ENCODE assay signal across 8 cellular contexts in genomic region chr16:3400446-3400778, GRCh38. TPM values are rescaled to one million over a fixed set of nuclear protein-coding genes. Genes with fewer than 3 reads are reported as not detected.
DNase-seq lines count a peak whose midpoint lies in the region; ATAC-seq and TF ChIP-seq lines count a peak whose summit lies in the region.

No MANE protein-coding gene starts in this region.

- WGBS in trophoblast cell (ENCODE audit: extremely low coverage, insufficient coverage, insufficient read length) = no CpG with 5 or more reads among the region's 18 CpGs

- peak overlapping the region; percentile 85 for H3K4me2 ChIP-seq in MM.1S (ENCODE audit: low read depth, low read length)
- H3K4me2 ChIP-seq in trophoblast cell (ENCODE audit: low read length) = peak overlapping the region; percentile 90

- H3K9me3 ChIP-seq in MM.1S (replicated peaks; ENCODE audit: insufficient read depth, low read length) (no peaks in the 10 kb centered on the region), trophoblast cell (ENCODE audit: insufficient read depth, low read depth, low read length) (peaks cover 5% of the 10 kb centered on the region)

- no peaks in the 10 kb centered on the region for H3K9me2 ChIP-seq in MM.1S (replicated peaks; ENCODE audit: insufficient read depth, low read length)

- H3K79me1 ChIP-seq in trophoblast cell (ENCODE audit: low read length) = peaks cover 7% of the 10 kb centered on the region

- no peaks in the 10 kb centered on the region for H4K20me1 ChIP-seq in MM.1S (ENCODE audit: insufficient read depth, low read length)

- no peak overlapping the region for H2AK5ac ChIP-seq in trophoblast cell (ENCODE audit: low read length)

- H3K4me3 ChIP-seq in GM12865 (ENCODE audit: low read depth, low read length) (peak overlapping the region; percentile 91), MM.1S (ENCODE audit: low read length) (peak overlapping the region; percentile 96), trophoblast cell (ENCODE audit: low read depth, low read length) (peak overlapping the region; percentile 96)

- ATAC-seq in GM18502 (IDR thresholded peaks at IDR 0.05; ENCODE audit: poor library complexity, unreplicated experiment) (no peak), GM21367 (IDR thresholded peaks at IDR 0.05; ENCODE audit: unreplicated experiment) (no peak)

- TF ChIP-seq CTCF in GM12865 (IDR thresholded peaks at IDR 0.05; ENCODE audit: insufficient read depth, low read depth, low read length, missing control alignments) (no peak), MM.1S (IDR thresholded peaks at IDR 0.05; ENCODE audit: low read length) (no peak)

- H3K4ac ChIP-seq in trophoblast cell (ENCODE audit: low read depth, low read length) = peak overlapping the region; percentile 49

- H4K91ac ChIP-seq in trophoblast cell (ENCODE audit: low read depth, low read length) = peak overlapping the region; percentile 50

- H3K27ac ChIP-seq in MM.1S (ENCODE audit: low read length) = peak overlapping the region; percentile 69
- peak overlapping the region; percentile 75 for H3K27ac ChIP-seq in epithelial cell of prostate
- peak overlapping the region; percentile 70 for H3K27ac ChIP-seq in trophoblast cell (ENCODE audit: low read depth, low read length)

- DNase-seq in GM12865 (ENCODE audit: low read depth) = no peak
- peak; percentile 11 for DNase-seq in MM.1S
- DNase-seq in epithelial cell of prostate (ENCODE audit: low read depth, low spot score) = no peak
- DNase-seq in trophoblast cell = no peak
- no peak for DNase-seq in hypothalamus (lab: John Stamatoyannopoulos, UW)
- no peak for DNase-seq in activated CD4-positive, alpha-beta T cell treated with anti-CD3 and anti-CD28 coated beads, Interleukin-2, amount 50 U/mL, for 1 hour

- H3K18ac ChIP-seq in trophoblast cell (ENCODE audit: low read length) = peak overlapping the region; percentile 57

- peak overlapping the region; percentile 76 for H3K14ac ChIP-seq in trophoblast cell (ENCODE audit: low read length)

- peak overlapping the region; percentile 20 for H2BK5ac ChIP-seq in trophoblast cell (ENCODE audit: low read depth, low read length, poor library complexity)

- peaks cover 28% of the 10 kb centered on the region for H3K79me2 ChIP-seq in MM.1S (ENCODE audit: low read length)
- H3K79me2 ChIP-seq in trophoblast cell (ENCODE audit: control insufficient read depth, insufficient read depth, low read length, poor library complexity) = peaks cover 7% of the 10 kb centered on the region

- peak overlapping the region; percentile 57 for H4K12ac ChIP-seq in trophoblast cell (ENCODE audit: low read depth, low read length)

- H2AFZ ChIP-seq in MM.1S (ENCODE audit: low read length) = peak overlapping the region; percentile 95
- peak overlapping the region; percentile 82 for H2AFZ ChIP-seq in trophoblast cell (ENCODE audit: insufficient read depth, low read length, poor library complexity)

- H2BK12ac ChIP-seq in trophoblast cell (ENCODE audit: low read length) = no peak overlapping the region

- peaks cover 8% of the 10 kb centered on the region; the same call in 1 of the 2 replicates for H3F3A ChIP-seq in MM.1S (ENCODE audit: insufficient read depth, low read length)

- H3K4me1 ChIP-seq in MM.1S (ENCODE audit: low read length) (peaks cover 6% of the 10 kb centered on the region; the same call in 1 of the 2 replicates), trophoblast cell (ENCODE audit: control insufficient read depth in 1 of 2, insufficient read depth in 2 of 2, low read length in 2 of 2) (peaks cover 3 to 10% of the 10 kb centered on the region in 2 experiments)

- H3K9ac ChIP-seq in MM.1S (ENCODE audit: low read length) (peak overlapping the region; percentile 80), trophoblast cell (ENCODE audit: low read length) (peak overlapping the region; percentile 95)

- no peak overlapping the region for H3K23ac ChIP-seq in trophoblast cell (ENCODE audit: low read length)

- H3K36me3 ChIP-seq in MM.1S (replicated peaks; ENCODE audit: insufficient read depth, low read length) (peaks cover 14% of the 10 kb centered on the region), trophoblast cell (ENCODE audit: control insufficient read depth in 1 of 2, insufficient read depth in 2 of 2, low read length in 2 of 2) (peaks cover 14 to 27% of the 10 kb centered on the region in 2 experiments)

- H3K27me3 ChIP-seq in MM.1S (replicated peaks; ENCODE audit: insufficient read depth, low read length) (no peaks in the 10 kb centered on the region), trophoblast cell (ENCODE audit: insufficient read depth, low read length) (no peaks in the 10 kb centered on the region)

- H2BK120ac ChIP-seq in trophoblast cell (ENCODE audit: insufficient read depth, low read length, poor library complexity) = peak overlapping the region; percentile 35

- H4K8ac ChIP-seq in trophoblast cell (ENCODE audit: low read depth, low read length) = peak overlapping the region; percentile 87

RNA-seq across cellular contexts. Expression of gene ZSCAN32, which starts 0.4 kb away (rescaled TPM):
- 8.3 and 9.3 TPM in 2 replicates for polyA plus RNA-seq in trophoblast cell (2013)

RNA-seq across cellular contexts. Expression of gene ZNF174, which starts 0.6 kb away (rescaled TPM):
- polyA plus RNA-seq in trophoblast cell (2013) = 6.0 and 6.1 TPM in 2 replicates

RNA-seq across cellular contexts. Expression of gene ZNF597, which starts 42.9 kb away (rescaled TPM):
- polyA plus RNA-seq in trophoblast cell (2013) = 1.4 and 1.5 TPM in 2 replicates

RNA-seq across cellular contexts. Expression of gene NAA60, which starts 43.1 kb away (rescaled TPM):
- polyA plus RNA-seq in trophoblast cell (2013) = 73.3 and 75.4 TPM in 2 replicates

RNA-seq across cellular contexts. Expression of gene OR2C1, which starts 44.7 kb away (rescaled TPM):
- polyA plus RNA-seq in trophoblast cell (2013) = 0.04 and 0.07 TPM in 2 replicates
